Comparison of ENCODE assay signal across 8 cellular contexts in genomic region chr12:77062846-77063461, GRCh38. TPM values are rescaled to one million over a fixed set of nuclear protein-coding genes. Genes with fewer than 3 reads are reported as not detected.
A peak's percentile ranks its signal among the peaks of the same experiment; 100 is the strongest.
DNase-seq lines count a peak whose midpoint lies in the region; ATAC-seq, FAIRE-seq and TF ChIP-seq lines count a peak whose summit lies in the region.

No MANE protein-coding gene starts in this region.

- TF ChIP-seq EP300 in esophagus muscularis mucosa (IDR thresholded peaks at IDR 0.05), result no peak

- H3K27me3 Mint-ChIP-seq in activated T-helper 1 cell treated with anti-CD3 and anti-CD28 coated beads, Interleukin-12 subunit alpha, Interleukin-12 subunit beta, Interleukin-2, Interleukin-4 antibody, amounts not matched to agents 30 ng/mL and 10 ng/mL and 1 ng/mL, durations not matched to agents 14 hours and 24 hours and 36 hours (ENCODE audit: insufficient read depth), result peaks cover 9% of the 10 kb centered on the region
- peaks cover 14 to 24% of the 10 kb centered on the region in 2 donors for H3K27me3 Mint-ChIP-seq in effector memory CD8-positive, alpha-beta T cell

- no peak for TF ChIP-seq CTCF in esophagus muscularis mucosa (IDR thresholded peaks at IDR 0.05)
- no peak for TF ChIP-seq CTCF in kidney (IDR thresholded peaks at IDR 0.05; ENCODE audit: borderline replicate concordance, extremely low read depth, insufficient read depth)

- H3K4me1 ChIP-seq in esophagus muscularis mucosa (peaks cover 10 to 17% (median 15%) of the 10 kb centered on the region in 4 donors), kidney (ENCODE audit: control insufficient read depth in 1 of 2, insufficient read depth in 1 of 2, low read depth in 1 of 2, low read length in 2 of 2) (peaks cover 5% of the 10 kb centered on the region in 2 donors)

- ATAC-seq in GM21423 (IDR thresholded peaks at IDR 0.05; ENCODE audit: unreplicated experiment), result peak; percentile 27
- no peak for ATAC-seq in effector memory CD8-positive, alpha-beta T cell (replicated peaks)

- H3K4me3 Mint-ChIP-seq in activated T-helper 1 cell treated with anti-CD3 and anti-CD28 coated beads, Interleukin-12 subunit alpha, Interleukin-12 subunit beta, Interleukin-2, Interleukin-4 antibody, amounts not matched to agents 30 ng/mL and 10 ng/mL and 1 ng/mL, durations not matched to agents 14 hours and 24 hours and 36 hours, result no peak overlapping the region
- peak overlapping the region in 1 of 2 donors; percentile 51 for H3K4me3 Mint-ChIP-seq in effector memory CD8-positive, alpha-beta T cell

- intact Hi-C loops in esophagus muscularis mucosa (cut with DNase I) (no loop called here), kidney (cut with DNase I) (no loop called here)
- intact Hi-C loops in activated T-helper 1 cell treated with anti-CD3 and anti-CD28 coated beads, Interleukin-12 subunit alpha, Interleukin-12 subunit beta, Interleukin-2, Interleukin-4 antibody, amounts not matched to agents 30 ng/mL and 10 ng/mL and 1 ng/mL, durations not matched to agents 14 hours and 24 hours and 36 hours (cut with micrococcal nuclease), result loop anchor here (10.0 kb wide), 1 partner anchor 1578 kb away; the partner anchor contains the start of gene GLIPR1

- H3K36me3 ChIP-seq in esophagus muscularis mucosa (no peaks in the 10 kb centered on the region), kidney (ENCODE audit: control insufficient read depth in 1 of 2, insufficient read depth in 2 of 2, low read length in 2 of 2) (no peaks in the 10 kb centered on the region)

- no peak overlapping the region for H3K27ac Mint-ChIP-seq in activated T-helper 1 cell treated with anti-CD3 and anti-CD28 coated beads, Interleukin-12 subunit alpha, Interleukin-12 subunit beta, Interleukin-2, Interleukin-4 antibody, amounts not matched to agents 30 ng/mL and 10 ng/mL and 1 ng/mL, durations not matched to agents 14 hours and 24 hours and 36 hours
- H3K27ac Mint-ChIP-seq in effector memory CD8-positive, alpha-beta T cell, result no peak overlapping the region

- WGBS in esophagus muscularis mucosa, result 71% methylated on average over 12 of the region's 12 CpGs

- no peak for FAIRE-seq in kidney (lab: Jason Lieb, UNC)

- H3K9me3 ChIP-seq in esophagus muscularis mucosa, result no peaks in the 10 kb centered on the region
- H3K9me3 ChIP-seq in kidney (ENCODE audit: control insufficient read depth in 1 of 2, low read length in 2 of 2), result no peaks in the 10 kb centered on the region

- H3K27me3 ChIP-seq in esophagus muscularis mucosa, result peaks cover 0 to 39% (median 7%) of the 10 kb centered on the region in 4 donors

- peaks cover 50% of the 10 kb centered on the region for H3K4me1 Mint-ChIP-seq in activated T-helper 1 cell treated with anti-CD3 and anti-CD28 coated beads, Interleukin-12 subunit alpha, Interleukin-12 subunit beta, Interleukin-2, Interleukin-4 antibody, amounts not matched to agents 30 ng/mL and 10 ng/mL and 1 ng/mL, durations not matched to agents 14 hours and 24 hours and 36 hours (ENCODE audit: low read depth)
- H3K4me1 Mint-ChIP-seq in effector memory CD8-positive, alpha-beta T cell (ENCODE audit: low read depth in 2 of 2), result peaks cover 5 to 13% of the 10 kb centered on the region in 2 donors

- H3K9me3 Mint-ChIP-seq in activated T-helper 1 cell treated with anti-CD3 and anti-CD28 coated beads, Interleukin-12 subunit alpha, Interleukin-12 subunit beta, Interleukin-2, Interleukin-4 antibody, amounts not matched to agents 30 ng/mL and 10 ng/mL and 1 ng/mL, durations not matched to agents 14 hours and 24 hours and 36 hours, result no peaks in the 10 kb centered on the region
- H3K9me3 Mint-ChIP-seq in effector memory CD8-positive, alpha-beta T cell, result no peaks in the 10 kb centered on the region

- no peak overlapping the region for H3K9ac ChIP-seq in kidney (ENCODE audit: low read length in 2 of 2)

- TF ChIP-seq POLR2A in esophagus muscularis mucosa (IDR thresholded peaks at IDR 0.05; ENCODE audit: low read depth), result no peak

- H3K36me3 Mint-ChIP-seq in activated T-helper 1 cell treated with anti-CD3 and anti-CD28 coated beads, Interleukin-12 subunit alpha, Interleukin-12 subunit beta, Interleukin-2, Interleukin-4 antibody, amounts not matched to agents 30 ng/mL and 10 ng/mL and 1 ng/mL, durations not matched to agents 14 hours and 24 hours and 36 hours (ENCODE audit: low read depth), result peaks cover 32% of the 10 kb centered on the region
- H3K36me3 Mint-ChIP-seq in effector memory CD8-positive, alpha-beta T cell (ENCODE audit: insufficient read depth), result peaks cover 3% of the 10 kb centered on the region

- peak; percentile 61 for DNase-seq in ELR (ENCODE audit: low read depth)
- peak; percentile 90 for DNase-seq in HT1080 (ENCODE audit: low read depth)
- DNase-seq in esophagus muscularis mucosa (ENCODE audit: extremely low spot score), result no peak
- no peak for DNase-seq in activated T-helper 1 cell treated with anti-CD3 and anti-CD28 coated beads, Interleukin-12 subunit alpha, Interleukin-12 subunit beta, Interleukin-2, Interleukin-4 antibody, amounts not matched to agents 30 ng/mL and 10 ng/mL and 1 ng/mL, durations not matched to agents 14 hours and 24 hours and 36 hours (ENCODE audit: low spot score)
- no peak for DNase-seq in effector memory CD8-positive, alpha-beta T cell
- DNase-seq in NCI-H1048 (lab: John Stamatoyannopoulos, UW), result no peak
- no peak for DNase-seq in kidney

- H3K4me3 ChIP-seq in esophagus muscularis mucosa (peak overlapping the region in 3 of 4 donors; percentile 11 to 39 (median 22)), kidney (ENCODE audit: low read length in 2 of 2) (no peak overlapping the region)

- H3K27ac ChIP-seq in esophagus muscularis mucosa (replicated peaks in 1 of 4) (no peak overlapping the region), kidney (ENCODE audit: low read depth in 2 of 2, low read length in 2 of 2) (no peak overlapping the region)

RNA-seq across cellular contexts. Expression of gene E2F7, which starts 2.4 kb away (rescaled TPM):
- total RNA-seq in HT1080 (2014; rRNA removed; shearing (Covaris generic)), result 37.3 and 38.9 TPM in 2 replicates
- 50.4 and 68.7 TPM in 2 replicates for polyA plus RNA-seq in HT1080 (2015; cell fraction: cytosol; rRNA removed)
- polyA plus RNA-seq in HT1080 (2015; cell fraction: nucleus; rRNA removed), result 91.3 and 96.3 TPM in 2 replicates
- total RNA-seq in esophagus muscularis mucosa (not detected), kidney (0.28 TPM)
- total RNA-seq in activated T-helper 1 cell treated with anti-CD3 and anti-CD28 coated beads, Interleukin-12 subunit alpha, Interleukin-12 subunit beta, Interleukin-2, Interleukin-4 antibody, amounts not matched to agents 30 ng/mL and 10 ng/mL and 1 ng/mL, durations not matched to agents 14 hours and 24 hours and 36 hours, result 16.6 and 16.9 TPM in 2 replicates
- not detected for polyA plus RNA-seq in kidney (ENCODE audit: insufficient read depth, low read depth, low replicate concordance)

Comparison
In these comparisons a context has a peak if more than half of its experiments do, and no peak if none do; other contexts are left out.
1. DNase-seq: peak in ELR (single experiment) and HT1080 (single experiment); none in esophagus muscularis mucosa (single experiment), activated T-helper 1 cell treated with anti-CD3 and anti-CD28 coated beads, Interleukin-12 subunit alpha, Interleukin-12 subunit beta, Interleukin-2, Interleukin-4 antibody, amounts not matched to agents 30 ng/mL and 10 ng/mL and 1 ng/mL, durations not matched to agents 14 hours and 24 hours and 36 hours (single experiment), effector memory CD8-positive, alpha-beta T cell (0 of 3), NCI-H1048 (single experiment) and kidney (single experiment).
2. H3K4me3 ChIP-seq: peak in esophagus muscularis mucosa (3 of 4); none in kidney (0 of 2).
3. RNA of gene E2F7, which starts 2.4 kb away (total RNA-seq): 37.3 to 38.9 TPM in HT1080 and 16.6 to 16.9 TPM in activated T-helper 1 cell treated with anti-CD3 and anti-CD28 coated beads, Interleukin-12 subunit alpha, Interleukin-12 subunit beta, Interleukin-2, Interleukin-4 antibody, amounts not matched to agents 30 ng/mL and 10 ng/mL and 1 ng/mL, durations not matched to agents 14 hours and 24 hours and 36 hours; 0.28 TPM in kidney (single experiment) and not detected in esophagus muscularis mucosa; every median in the first group is over 10 times any median in the second.